8 cellular contexts compared by ENCODE assay signal in the genomic region with DNA sequence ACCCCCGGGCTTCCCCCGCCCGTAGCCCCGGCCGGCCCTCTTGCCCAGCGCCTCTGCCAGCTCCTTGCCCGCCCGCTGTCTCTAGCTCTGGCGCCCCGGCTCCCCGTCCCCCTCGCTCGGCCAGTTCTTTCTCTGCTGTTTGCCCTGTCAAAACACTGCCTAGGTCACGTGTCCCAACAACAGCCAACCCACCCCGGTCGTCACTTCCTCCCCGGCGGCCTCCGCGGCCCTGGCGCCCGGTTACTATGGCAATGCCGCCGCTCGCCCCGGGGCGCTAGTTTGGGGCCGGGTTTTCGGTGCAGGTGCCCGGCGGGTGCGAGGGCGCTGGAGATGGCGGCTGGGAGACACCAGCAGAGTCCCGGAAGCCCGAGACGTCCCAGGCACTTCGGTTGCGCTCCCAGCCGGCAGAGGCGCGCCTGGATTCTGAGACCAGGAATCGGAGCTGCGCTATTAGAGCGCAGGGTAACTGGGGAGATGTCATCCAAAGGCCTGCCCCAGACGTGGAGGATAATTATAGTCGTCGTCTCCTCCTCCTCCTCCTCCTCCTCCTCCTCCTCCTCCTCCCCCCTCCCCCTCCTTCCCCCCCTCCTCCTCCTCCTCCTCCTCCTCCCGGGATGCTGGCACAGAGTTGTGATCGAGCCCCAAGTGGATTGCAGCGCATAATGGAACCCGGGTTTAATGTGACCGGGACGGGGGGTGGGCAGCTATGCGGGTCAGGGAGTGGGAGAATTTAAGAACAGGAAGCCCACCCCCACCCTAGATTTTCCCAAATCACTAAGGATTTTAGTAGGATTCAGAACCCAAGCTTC. TPM values are rescaled to one million over a fixed set of nuclear protein-coding genes. Genes with fewer than 3 reads are reported as not detected.
DNase-seq lines count a peak whose midpoint lies in the region; ATAC-seq and TF ChIP-seq lines count a peak whose summit lies in the region.

A gene with protein sequence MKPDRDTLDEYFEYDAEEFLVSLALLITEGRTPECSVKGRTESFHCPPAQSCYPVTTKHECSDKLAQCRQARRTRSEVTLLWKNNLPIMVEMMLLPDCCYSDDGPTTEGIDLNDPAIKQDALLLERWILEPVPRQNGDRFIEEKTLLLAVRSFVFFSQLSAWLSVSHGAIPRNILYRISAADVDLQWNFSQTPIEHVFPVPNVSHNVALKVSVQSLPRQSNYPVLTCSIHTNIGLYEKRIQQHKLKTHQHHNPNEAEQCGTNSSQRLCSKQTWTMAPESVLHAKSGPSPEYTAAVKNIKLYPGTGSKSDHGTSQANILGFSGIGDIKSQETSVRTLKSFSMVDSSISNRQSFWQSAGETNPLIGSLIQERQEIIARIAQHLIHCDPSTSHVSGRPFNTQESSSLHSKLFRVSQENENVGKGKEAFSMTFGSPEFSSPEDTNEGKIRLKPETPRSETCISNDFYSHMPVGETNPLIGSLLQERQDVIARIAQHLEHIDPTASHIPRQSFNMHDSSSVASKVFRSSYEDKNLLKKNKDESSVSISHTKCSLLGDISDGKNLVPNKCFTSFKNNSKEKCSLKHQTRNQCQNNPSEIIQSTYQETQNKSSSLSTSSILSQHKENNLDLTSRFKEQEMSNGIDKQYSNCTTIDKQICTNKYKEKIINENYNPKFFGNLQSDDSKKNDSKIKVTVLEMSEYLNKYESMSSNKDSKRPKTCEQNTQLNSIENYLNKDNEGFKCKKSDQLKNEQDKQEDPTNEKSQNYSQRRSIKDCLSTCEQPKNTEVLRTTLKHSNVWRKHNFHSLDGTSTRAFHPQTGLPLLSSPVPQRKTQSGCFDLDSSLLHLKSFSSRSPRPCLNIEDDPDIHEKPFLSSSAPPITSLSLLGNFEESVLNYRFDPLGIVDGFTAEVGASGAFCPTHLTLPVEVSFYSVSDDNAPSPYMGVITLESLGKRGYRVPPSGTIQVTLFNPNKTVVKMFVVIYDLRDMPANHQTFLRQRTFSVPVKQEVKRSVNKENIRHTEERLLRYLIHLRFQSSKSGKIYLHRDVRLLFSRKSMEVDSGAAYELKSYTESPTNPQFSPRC (minus strand): TSS at position 157 of the 809 bp plus-strand sequence. CDS start 1,367 bp downstream, outside the sequence.

- H3K27me3 ChIP-seq in endodermal cell (ENCODE audit: control insufficient read depth, insufficient read depth, low read length, poor library complexity, severe bottlenecking), result no peaks in the 10 kb centered on the region

- WGBS in endodermal cell (ENCODE audit: insufficient coverage in 1 of 2, insufficient read length in 1 of 2), 2 experiments, result 0 to 1% methylated on average over 6 to 49 of the region's 55 CpGs

- no peaks in the 10 kb centered on the region for H3K27me3 Mint-ChIP-seq in endodermal cell (ENCODE audit: insufficient read depth)

- H3K4me3 Mint-ChIP-seq in endodermal cell, result peak within 1 kb of the TSS; percentile 99

- H3K36me3 ChIP-seq in endodermal cell (ENCODE audit: control insufficient read depth, insufficient read depth, low read length), result no peaks in the 10 kb centered on the region

- H3K4me3 ChIP-seq in endodermal cell (ENCODE audit: low read length), result peak within 1 kb of the TSS; percentile 92

- H3K4me1 Mint-ChIP-seq in endodermal cell, result peaks cover 31% of the 10 kb centered on the region

- H3K9ac ChIP-seq in endodermal cell (ENCODE audit: extremely low read depth, low read length, poor library complexity, severe bottlenecking), result peak within 1 kb of the TSS; percentile 73

- peak; percentile 89 for DNase-seq in COR-L47 (lab: John Stamatoyannopoulos, UW)
- DNase-seq in HUDEP-2 (lab: John Stamatoyannopoulos, UW; ENCODE audit: unreplicated experiment in 76 of 76), result peak in 74 of 76 experiments; percentile 14 to 90 (median 74)
- DNase-seq in NOMO-1 treated with dmso at 0.1 percent for 144 hours (lab: John Stamatoyannopoulos, UW; ENCODE audit: unreplicated experiment), result peak; percentile 76
- DNase-seq in activated CD8-positive, alpha-beta memory T cell treated with anti-CD3 and anti-CD28 coated beads, Interleukin-2, amount 50 U/mL, for 24 hours (ENCODE audit: extremely low read depth), result peak; percentile 69
- DNase-seq in endodermal cell, result peak; percentile 97
- peak; percentile 95 for DNase-seq in mesenteric fat pad (ENCODE audit: low spot score)
- DNase-seq in stimulated activated CD8-positive, alpha-beta memory T cell treated with anti-CD3 and anti-CD28 coated beads, Interleukin-15, amount 100 ng/mL, for 24 hours (ENCODE audit: low read depth), result peak; percentile 74

- H3K9me3 ChIP-seq in endodermal cell (ENCODE audit: control insufficient read depth, low read length), result peaks cover 17% of the 10 kb centered on the region

- peak within 1 kb of the TSS; percentile 99 for H3K27ac Mint-ChIP-seq in endodermal cell

- peaks cover 6% of the 10 kb centered on the region for H3K4me1 ChIP-seq in endodermal cell (ENCODE audit: control insufficient read depth, insufficient read depth, low read length)

- H3K36me3 Mint-ChIP-seq in endodermal cell (ENCODE audit: low read depth), result peaks cover 16% of the 10 kb centered on the region

- H3K9me3 Mint-ChIP-seq in endodermal cell, result peaks cover 20% of the 10 kb centered on the region

- H3K27ac ChIP-seq in endodermal cell (ENCODE audit: low read depth, low read length), result peak within 1 kb of the TSS; percentile 89

- no peak for TF ChIP-seq CTCF in endodermal cell (conservative IDR thresholded peaks at IDR 0.05)

- ATAC-seq in GM21367 (IDR thresholded peaks at IDR 0.05; ENCODE audit: unreplicated experiment), result peak; percentile 51

RNA-seq across cellular contexts. Expression of the gene that starts here (rescaled TPM):
- 10 to 100 TPM; 18.6 to 27.8 TPM for total RNA-seq in endodermal cell
- polyA plus RNA-seq in endodermal cell (2013, experiment 1 of 2), result 18.2 TPM
- polyA plus RNA-seq in endodermal cell (2013, experiment 2 of 2), result 17.5 TPM
- 61.5 TPM for total RNA-seq in mesenteric fat pad

Comparison
In these comparisons a context has a peak if more than half of its experiments do, and no peak if none do; other contexts are left out.
1. Peak in every context shown above with its lines: DNase-seq, ATAC-seq, H3K4me3 ChIP-seq and H3K27ac ChIP-seq.